ENCODE assay signal across 1 cellular context in the genomic region with DNA sequence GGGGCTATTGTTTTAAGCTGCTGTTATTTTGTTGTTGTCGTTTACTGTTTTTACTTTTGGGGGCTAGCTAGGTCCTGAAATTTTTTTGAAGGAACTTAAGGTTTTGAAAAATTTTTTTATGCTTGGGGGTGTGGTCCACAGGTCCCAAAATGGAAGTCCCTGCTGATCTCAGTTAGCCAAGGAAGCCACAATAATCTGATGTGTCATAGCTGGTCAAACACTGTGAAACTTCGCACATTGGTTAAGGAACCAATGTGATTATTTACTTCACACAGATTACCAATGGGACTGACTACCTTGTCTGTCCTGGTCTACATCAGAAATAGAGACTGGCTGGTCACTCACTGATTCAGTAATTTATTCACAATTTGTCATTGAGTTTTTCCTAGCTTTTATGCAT.
TF ChIP-seq lines count a peak whose summit lies in the region.

No MANE protein-coding gene starts in this region.

TF ChIP-seq in GM12878, 131 proteins besides CTCF, POLR2A, EP300 and RAD21 (continued from another document):
- TF ChIP-seq NBN (IDR thresholded peaks at IDR 0.05), result no peak
TF ChIP-seq in GM12878: peak in this region for 0.
